ENCODE assay signal across 10 cellular contexts in genomic region chr20:15200139-15200538, GRCh38.
DNase-seq lines count a peak whose midpoint lies in the region; ATAC-seq and TF ChIP-seq lines count a peak whose summit lies in the region.
"Had no signal": no experiment of that assay in that cellular context is flagged by ENCODE, and none has a peak within 500 bp of the region (broad histone marks: within the 10 kb centered on the region; RNA-seq: fewer than 3 reads in every experiment).

No MANE protein-coding gene starts in this region.

- no peaks in the 10 kb centered on the region for H3K27me3 ChIP-seq in uterus

- H3K27ac ChIP-seq in uterus = no peak overlapping the region
- H3K27ac ChIP-seq: SK-N-MC had no signal

- H3K4me3 ChIP-seq in uterus = no peak overlapping the region
- H3K4me3 ChIP-seq: SK-N-MC had no signal

- in situ Hi-C loops in GM13976 (cut with MboI; ENCODE audit: low sequenced_read_pairs, unreplicated experiment) = no loop called here

- no peaks in the 10 kb centered on the region for H3K9me3 ChIP-seq in uterus

- TF ChIP-seq POLR2A in uterus (IDR thresholded peaks at IDR 0.05) = no peak

- TF ChIP-seq CTCF in GM13976 (IDR thresholded peaks at IDR 0.05; ENCODE audit: borderline replicate concordance, control extremely low read depth, extremely low read depth, insufficient read depth, missing control alignments) (no peak), uterus (IDR thresholded peaks at IDR 0.05) (no peak)

- H3K4me1 ChIP-seq in uterus = no peaks in the 10 kb centered on the region

- intact Hi-C loops in uterus (cut with DNase I; ENCODE audit: low total_unique reads) = no loop called here

- DNase-seq in GM13976 (ENCODE audit: low spot score) (peak; percentile 26), HT1080 (ENCODE audit: low read depth) (peak; percentile 73), anterior cingulate cortex (lab: John Stamatoyannopoulos, UW) (no peak), uterus (no peak)
- DNase-seq in stimulated activated CD4-positive, alpha-beta T cell treated with anti-CD3 and anti-CD28 coated beads, Interleukin-15, amount 100 ng/mL, for 24 hours = no peak
- no peak for DNase-seq in stimulated activated CD8-positive, alpha-beta memory T cell treated with anti-CD3 and anti-CD28 coated beads, Interleukin-4, amount 100 ng/mL, for 48 hours
- DNase-seq: activated CD4-positive, alpha-beta memory T cell treated with anti-CD3 and anti-CD28 coated beads for 36 hours had no signal

- peak; percentile 77 for ATAC-seq in GM19455 (IDR thresholded peaks at IDR 0.05; ENCODE audit: unreplicated experiment)
- ATAC-seq in HG02970 (IDR thresholded peaks at IDR 0.05; ENCODE audit: low FRiP score, unreplicated experiment) = peak; percentile 80

- no peaks in the 10 kb centered on the region for H3K36me3 ChIP-seq in uterus

Comparison
In these comparisons a context has a peak if more than half of its experiments do, and no peak if none do; other contexts are left out.
1. DNase-seq: peak in GM13976 (single experiment) and HT1080 (single experiment); none in stimulated activated CD4-positive, alpha-beta T cell treated with anti-CD3 and anti-CD28 coated beads, Interleukin-15, amount 100 ng/mL, for 24 hours (single experiment), stimulated activated CD8-positive, alpha-beta memory T cell treated with anti-CD3 and anti-CD28 coated beads, Interleukin-4, amount 100 ng/mL, for 48 hours (single experiment), anterior cingulate cortex (0 of 58) and uterus (0 of 2).